In the genomic region with DNA sequence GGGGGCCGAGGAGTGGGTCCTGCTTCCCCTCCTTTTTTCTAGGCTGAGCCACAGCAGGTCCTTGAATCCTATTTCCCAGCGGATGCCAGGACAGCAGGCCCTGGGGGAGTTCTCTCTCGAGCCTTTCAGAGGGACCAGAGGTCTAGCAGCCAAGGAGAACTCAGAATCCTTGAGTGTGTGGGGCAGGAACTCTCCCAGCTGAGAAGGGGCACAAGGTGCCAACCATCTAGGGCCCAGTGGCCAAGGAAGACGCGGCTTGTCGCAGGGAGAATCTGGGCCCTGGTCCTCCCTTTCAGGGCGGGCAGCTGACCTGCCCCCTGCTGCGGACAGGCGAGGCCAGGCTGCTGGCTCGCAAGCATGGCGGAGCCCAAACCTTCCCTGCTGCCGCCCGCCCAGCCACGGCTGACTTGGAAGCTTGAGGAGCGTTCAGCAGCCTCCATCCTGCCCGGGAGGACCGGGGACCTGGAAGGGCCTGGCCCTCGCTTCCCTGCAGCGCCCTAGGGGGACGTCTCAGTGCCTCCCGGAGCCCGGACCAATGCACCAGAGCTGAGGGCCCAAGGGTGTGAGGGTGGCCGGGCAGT, we compare ENCODE assay signal across 8 cellular contexts. TPM values are rescaled to one million over a fixed set of nuclear protein-coding genes. Genes with fewer than 3 reads are reported as not detected.
DNase-seq lines count a peak whose midpoint lies in the region; ATAC-seq lines count a peak whose summit lies in the region.

No MANE protein-coding gene starts in this region.

- no peaks in the 10 kb centered on the region for H3K27me3 Mint-ChIP-seq in activated T-helper 2 cell treated with anti-CD3 and anti-CD28 coated beads, Interferon-gamma antibody, Interleukin-2, Interleukin-4, amounts not matched to agents 10 μg/mL and 5 μg/mL and 100 μg/mL, durations not matched to agents 14 hours and 24 hours and 36 hours (ENCODE audit: low read depth)

- H3K36me3 Mint-ChIP-seq in activated T-helper 2 cell treated with anti-CD3 and anti-CD28 coated beads, Interferon-gamma antibody, Interleukin-2, Interleukin-4, amounts not matched to agents 10 μg/mL and 5 μg/mL and 100 μg/mL, durations not matched to agents 14 hours and 24 hours and 36 hours (ENCODE audit: low read depth): peaks cover 27% of the 10 kb centered on the region

- peak overlapping the region; percentile 83 for H3K27ac Mint-ChIP-seq in activated T-helper 2 cell treated with anti-CD3 and anti-CD28 coated beads, Interferon-gamma antibody, Interleukin-2, Interleukin-4, amounts not matched to agents 10 μg/mL and 5 μg/mL and 100 μg/mL, durations not matched to agents 14 hours and 24 hours and 36 hours

- H3K4me3 Mint-ChIP-seq in activated T-helper 2 cell treated with anti-CD3 and anti-CD28 coated beads, Interferon-gamma antibody, Interleukin-2, Interleukin-4, amounts not matched to agents 10 μg/mL and 5 μg/mL and 100 μg/mL, durations not matched to agents 14 hours and 24 hours and 36 hours (ENCODE audit: low read depth): peak overlapping the region; percentile 95

- H3K9me3 ChIP-seq in right cardiac atrium (ENCODE audit: control insufficient read depth, low read length): no peaks in the 10 kb centered on the region
- H3K9me3 ChIP-seq in skeletal muscle satellite cell (replicated peaks; ENCODE audit: low read length): no peaks in the 10 kb centered on the region

- intact Hi-C loops in activated T-helper 2 cell treated with anti-CD3 and anti-CD28 coated beads, Interferon-gamma antibody, Interleukin-2, Interleukin-4, amounts not matched to agents 10 μg/mL and 5 μg/mL and 100 μg/mL, durations not matched to agents 14 hours and 24 hours and 36 hours (cut with micrococcal nuclease): loop anchor here (1.0 to 10.0 kb wide), 6 partner anchors 22 to 1398 kb away; partner anchors contain the start of genes BRSK2, CD81, KCNQ1 and NUP98
- intact Hi-C loops in right cardiac atrium (cut with DNase I): loop anchor here in 1 of 4 donors (5.0 kb wide), 1 partner anchor 87 kb away; no protein-coding TSS in a partner anchor

- H3K4me2 ChIP-seq in skeletal muscle satellite cell (ENCODE audit: low read length): peak overlapping the region; percentile 92

- H3K36me3 ChIP-seq in skeletal muscle satellite cell (ENCODE audit: insufficient read depth, low read length): peaks cover 62% of the 10 kb centered on the region

- no peak for DNase-seq in activated T-helper 2 cell treated with anti-CD3 and anti-CD28 coated beads, Interferon-gamma antibody, Interleukin-2, Interleukin-4, amounts not matched to agents 10 μg/mL and 5 μg/mL and 100 μg/mL, durations not matched to agents 14 hours and 24 hours and 36 hours (ENCODE audit: low spot score)
- DNase-seq in right cardiac atrium: no peak
- DNase-seq in NOMO-1 treated with DMSO at 0.1 percent for 48 hours (lab: John Stamatoyannopoulos, UW; ENCODE audit: unreplicated experiment): no peak
- no peak for DNase-seq in KBM-7
- no peak for DNase-seq in NCI-H187 (lab: John Stamatoyannopoulos, UW)

- H3K27me3 ChIP-seq in right cardiac atrium (ENCODE audit: control insufficient read depth, insufficient read depth): no peaks in the 10 kb centered on the region
- H3K27me3 ChIP-seq in skeletal muscle satellite cell (ENCODE audit: control insufficient read depth, insufficient read depth, low read length): no peaks in the 10 kb centered on the region

- H3K4me1 ChIP-seq in right cardiac atrium (ENCODE audit: control insufficient read depth, insufficient read depth, low read length) (peaks cover 13% of the 10 kb centered on the region), skeletal muscle satellite cell (ENCODE audit: control insufficient read depth, insufficient read depth, low read length) (peaks cover 28% of the 10 kb centered on the region)

- 9% methylated on average over 23 of the region's 23 CpGs for WGBS in right cardiac atrium

- H3K9me3 Mint-ChIP-seq in activated T-helper 2 cell treated with anti-CD3 and anti-CD28 coated beads, Interferon-gamma antibody, Interleukin-2, Interleukin-4, amounts not matched to agents 10 μg/mL and 5 μg/mL and 100 μg/mL, durations not matched to agents 14 hours and 24 hours and 36 hours: no peaks in the 10 kb centered on the region

- ATAC-seq in GM18517 (IDR thresholded peaks at IDR 0.05; ENCODE audit: unreplicated experiment) (peak; percentile 17), HG03135 (IDR thresholded peaks at IDR 0.05; ENCODE audit: unreplicated experiment) (peak; percentile 3), right cardiac atrium (no peak)

- peaks cover 8% of the 10 kb centered on the region for H3K4me1 Mint-ChIP-seq in activated T-helper 2 cell treated with anti-CD3 and anti-CD28 coated beads, Interferon-gamma antibody, Interleukin-2, Interleukin-4, amounts not matched to agents 10 μg/mL and 5 μg/mL and 100 μg/mL, durations not matched to agents 14 hours and 24 hours and 36 hours (ENCODE audit: low read depth)

- H3K27ac ChIP-seq in right cardiac atrium (ENCODE audit: low read length): peak overlapping the region; percentile 94

- H3K9ac ChIP-seq in skeletal muscle satellite cell (ENCODE audit: low read depth, low read length): peak overlapping the region; percentile 92

- in situ Hi-C loops in KBM-7 (cut with MboI; ENCODE audit: low pct_unique_long_range_greater_than_20kb, low sequenced_read_pairs): no loop called here

- H3K4me3 ChIP-seq in right cardiac atrium (ENCODE audit: low read length) (peak overlapping the region; percentile 48), skeletal muscle satellite cell (ENCODE audit: low read length) (peak overlapping the region; percentile 77)

RNA-seq across cellular contexts. Expression of gene TSSC4, which starts 1.0 kb away (rescaled TPM):
- total RNA-seq in activated T-helper 2 cell treated with anti-CD3 and anti-CD28 coated beads, Interferon-gamma antibody, Interleukin-2, Interleukin-4, amounts not matched to agents 10 μg/mL and 5 μg/mL and 100 μg/mL, durations not matched to agents 14 hours and 24 hours and 36 hours: 46.6 and 48.9 TPM in 2 replicates
- 10 to 100 TPM; 30.5 to 50.4 (median 37.1) TPM for total RNA-seq in right cardiac atrium
- 31.8 TPM for polyA plus RNA-seq in right cardiac atrium
- 47.2 and 49.9 TPM in 2 replicates for total RNA-seq in skeletal muscle satellite cell (2012; rRNA removed)

RNA-seq across cellular contexts. Expression of gene CD81, which starts 22.5 kb away (rescaled TPM):
- 211 and 219 TPM in 2 replicates for total RNA-seq in activated T-helper 2 cell treated with anti-CD3 and anti-CD28 coated beads, Interferon-gamma antibody, Interleukin-2, Interleukin-4, amounts not matched to agents 10 μg/mL and 5 μg/mL and 100 μg/mL, durations not matched to agents 14 hours and 24 hours and 36 hours
- total RNA-seq in right cardiac atrium: 100 to 1,000 TPM; 677 to 920 (median 748) TPM
- 869 TPM for polyA plus RNA-seq in right cardiac atrium
- total RNA-seq in skeletal muscle satellite cell (2012; rRNA removed): 194 and 241 TPM in 2 replicates

RNA-seq across cellular contexts. Expression of gene TRPM5, which starts 44.7 kb away (rescaled TPM):
- not detected in 2 replicates for total RNA-seq in activated T-helper 2 cell treated with anti-CD3 and anti-CD28 coated beads, Interferon-gamma antibody, Interleukin-2, Interleukin-4, amounts not matched to agents 10 μg/mL and 5 μg/mL and 100 μg/mL, durations not matched to agents 14 hours and 24 hours and 36 hours
- not detected for total RNA-seq in right cardiac atrium
- 0.02 TPM for polyA plus RNA-seq in right cardiac atrium
- not detected in 2 replicates for total RNA-seq in skeletal muscle satellite cell (2012; rRNA removed)

RNA-seq across cellular contexts. Expression of gene KCNQ1, which starts 45.2 kb away (rescaled TPM):
- 3.4 and 4.0 TPM in 2 replicates for total RNA-seq in activated T-helper 2 cell treated with anti-CD3 and anti-CD28 coated beads, Interferon-gamma antibody, Interleukin-2, Interleukin-4, amounts not matched to agents 10 μg/mL and 5 μg/mL and 100 μg/mL, durations not matched to agents 14 hours and 24 hours and 36 hours
- total RNA-seq in right cardiac atrium: 10 to 100 TPM; 36.5 to 46.8 (median 41.0) TPM
- polyA plus RNA-seq in right cardiac atrium: 36.4 TPM
- total RNA-seq in skeletal muscle satellite cell (2012; rRNA removed): not detected in 2 replicates

Comparison
In these comparisons a context has a peak if more than half of its experiments do, and no peak if none do; other contexts are left out.
1. ATAC-seq: peak in GM18517 (single experiment) and HG03135 (single experiment); none in right cardiac atrium (0 of 2).